8 cellular contexts compared by ENCODE assay signal in the genomic region with DNA sequence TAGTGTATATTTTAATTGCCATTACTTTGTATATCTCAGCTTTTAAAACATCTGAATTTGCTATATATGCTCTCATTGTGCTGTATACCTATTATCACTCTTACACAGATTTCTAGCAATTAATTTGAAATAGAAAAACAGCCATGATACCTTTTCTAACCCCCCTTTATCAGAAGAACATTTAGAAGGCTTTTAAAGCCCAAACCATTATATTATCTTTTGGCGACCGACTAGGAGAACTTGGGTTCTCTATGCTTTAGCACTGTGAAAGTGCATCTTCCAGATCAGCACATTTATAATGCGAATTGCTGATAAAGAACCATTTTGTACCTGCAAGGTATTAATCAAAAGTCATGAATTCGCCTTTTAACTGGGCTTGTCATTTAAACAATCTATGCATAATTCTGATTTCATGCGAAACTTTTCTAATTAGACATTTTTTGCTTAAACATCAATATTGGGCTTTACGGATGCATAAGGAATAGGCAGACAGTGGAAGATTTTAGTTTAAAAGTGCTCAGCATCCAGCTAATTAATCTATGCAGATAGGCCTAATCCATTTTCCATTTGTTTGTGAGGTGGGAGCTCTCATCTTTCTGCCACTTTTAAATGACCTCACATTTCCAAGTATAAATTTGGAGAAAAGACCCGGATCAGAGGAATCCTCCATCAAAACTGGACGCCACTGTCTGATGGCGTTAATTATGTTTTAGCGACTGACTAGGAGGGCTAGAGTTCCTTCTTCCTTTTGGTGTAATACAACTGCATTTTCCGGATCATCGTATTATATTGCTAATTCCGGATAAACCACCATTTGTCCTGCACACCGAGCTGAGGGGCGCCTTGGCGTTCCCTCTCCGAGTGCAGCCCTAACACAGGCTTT. TPM values are rescaled to one million over a fixed set of nuclear protein-coding genes. Genes with fewer than 3 reads are reported as not detected.
A peak's percentile ranks its signal among the peaks of the same experiment; 100 is the strongest.
DNase-seq lines count a peak whose midpoint lies in the region; ATAC-seq and TF ChIP-seq lines count a peak whose summit lies in the region.

No MANE protein-coding gene starts in this region.

- ATAC-seq in GM21717 (IDR thresholded peaks at IDR 0.05; ENCODE audit: unreplicated experiment), result peak; percentile 15

- peak overlapping the region; percentile 90 for H3K4me3 ChIP-seq in GM12864 (ENCODE audit: low read depth, low read length)
- H3K4me3 ChIP-seq in OCI-LY3 (ENCODE audit: low read length), result peak overlapping the region; percentile 98
- peak overlapping the region; percentile 81 for H3K4me3 ChIP-seq in osteoblast (ENCODE audit: insufficient read depth, low read length)

- H4K20me1 ChIP-seq in OCI-LY3 (ENCODE audit: insufficient read depth, low read length), result peaks cover 5% of the 10 kb centered on the region; the same call in 1 of the 2 replicates
- H4K20me1 ChIP-seq in osteoblast (ENCODE audit: insufficient read depth, low read length), result peaks cover 4% of the 10 kb centered on the region

- no peaks in the 10 kb centered on the region for H3K9me3 Mint-ChIP-seq in endothelial cell (ENCODE audit: unreplicated experiment)

- peaks cover 11% of the 10 kb centered on the region; the same call in 1 of the 2 replicates for H3K4me1 ChIP-seq in OCI-LY3 (ENCODE audit: low read length)
- peaks cover 21% of the 10 kb centered on the region for H3K4me1 ChIP-seq in osteoblast (ENCODE audit: insufficient read depth, low read length)

- peak overlapping the region; percentile 95 for H3K4me3 Mint-ChIP-seq in endothelial cell (ENCODE audit: unreplicated experiment)

- H3K27me3 Mint-ChIP-seq in endothelial cell (ENCODE audit: unreplicated experiment), result peaks cover 12% of the 10 kb centered on the region

- H3K27ac Mint-ChIP-seq in endothelial cell (ENCODE audit: unreplicated experiment), result peak overlapping the region; percentile 95

- peak overlapping the region; percentile 91 for H3K9ac ChIP-seq in OCI-LY3 (ENCODE audit: low read length)

- H3K79me2 ChIP-seq in OCI-LY3 (ENCODE audit: low read length) (peaks cover 25% of the 10 kb centered on the region), osteoblast (ENCODE audit: insufficient read depth, low read length) (peaks cover 26% of the 10 kb centered on the region)

- peaks cover 15% of the 10 kb centered on the region for H3K27me3 ChIP-seq in OCI-LY3 (ENCODE audit: low read depth, low read length)
- H3K27me3 ChIP-seq in osteoblast (ENCODE audit: insufficient read depth, low read length), result no peaks in the 10 kb centered on the region

- H3K36me3 ChIP-seq in OCI-LY3 (replicated peaks; ENCODE audit: low read depth, low read length) (no peaks in the 10 kb centered on the region), osteoblast (ENCODE audit: insufficient read depth, low read length) (peaks cover 4% of the 10 kb centered on the region)

- H3K27ac ChIP-seq in OCI-LY3 (ENCODE audit: low read length), result peak overlapping the region; percentile 62
- peak overlapping the region; percentile 76 for H3K27ac ChIP-seq in osteoblast (ENCODE audit: low read depth, low read length)

- H3K36me3 Mint-ChIP-seq in endothelial cell (ENCODE audit: low read depth, unreplicated experiment), result peaks cover 5% of the 10 kb centered on the region

- H3K4me2 ChIP-seq in OCI-LY3 (ENCODE audit: low read length), result peak overlapping the region; percentile 93
- peak overlapping the region; percentile 95 for H3K4me2 ChIP-seq in osteoblast (ENCODE audit: insufficient read depth, low read length)

- H3K4me1 Mint-ChIP-seq in endothelial cell (ENCODE audit: unreplicated experiment), result peaks cover 31% of the 10 kb centered on the region

- TF ChIP-seq CTCF in GM12864 (IDR thresholded peaks at IDR 0.05; ENCODE audit: low read depth, low read length, missing control alignments), result no peak
- TF ChIP-seq CTCF in OCI-LY3 (IDR thresholded peaks at IDR 0.05; ENCODE audit: low read depth, low read length), result no peak
- TF ChIP-seq CTCF in endothelial cell (IDR thresholded peaks at IDR 0.05; ENCODE audit: unreplicated experiment), result no peak
- no peak for TF ChIP-seq CTCF in osteoblast (IDR thresholded peaks at IDR 0.05; ENCODE audit: extremely low read depth, low read depth, low read length)

- no peaks in the 10 kb centered on the region for H3K9me3 ChIP-seq in OCI-LY3 (ENCODE audit: insufficient read depth, low read length)
- no peaks in the 10 kb centered on the region for H3K9me3 ChIP-seq in osteoblast (ENCODE audit: low read depth, low read length)

- DNase-seq in GM12864 (ENCODE audit: low read depth) (no peak), endothelial cell (ENCODE audit: low spot score) (no peak), osteoblast (ENCODE audit: insufficient read length, low spot score, missing footprints) (peak; percentile 54), amniotic stem cell (lab: John Stamatoyannopoulos, UW) (no peak), AG08395 (ENCODE audit: low spot score) (no peak)
- DNase-seq in stimulated activated CD4-positive, alpha-beta T cell treated with anti-CD3 and anti-CD28 coated beads, Interleukin-12 subunit alpha, Interleukin-12 subunit beta, amount 100 ng/mL, for 4 hours, result no peak

- peak overlapping the region; percentile 84 for H2AFZ ChIP-seq in OCI-LY3 (ENCODE audit: low read depth, low read length)
- H2AFZ ChIP-seq in osteoblast (ENCODE audit: low read length), result peak overlapping the region; percentile 97

RNA-seq across cellular contexts. Expression of gene MLLT10, which starts 1.1 kb away (rescaled TPM):
- total RNA-seq in endothelial cell (ENCODE audit: unreplicated experiment) (50.6 TPM), osteoblast (37.6 and 44.8 TPM in 2 replicates)

RNA-seq across cellular contexts. Expression of gene SKIDA1, which starts 7.5 kb away (rescaled TPM):
- 5.9 TPM for total RNA-seq in endothelial cell (ENCODE audit: unreplicated experiment)
- total RNA-seq in osteoblast, result 0.29 and 0.36 TPM in 2 replicates
